Comparison of ENCODE assay signal across 11 cellular contexts in the genomic region with DNA sequence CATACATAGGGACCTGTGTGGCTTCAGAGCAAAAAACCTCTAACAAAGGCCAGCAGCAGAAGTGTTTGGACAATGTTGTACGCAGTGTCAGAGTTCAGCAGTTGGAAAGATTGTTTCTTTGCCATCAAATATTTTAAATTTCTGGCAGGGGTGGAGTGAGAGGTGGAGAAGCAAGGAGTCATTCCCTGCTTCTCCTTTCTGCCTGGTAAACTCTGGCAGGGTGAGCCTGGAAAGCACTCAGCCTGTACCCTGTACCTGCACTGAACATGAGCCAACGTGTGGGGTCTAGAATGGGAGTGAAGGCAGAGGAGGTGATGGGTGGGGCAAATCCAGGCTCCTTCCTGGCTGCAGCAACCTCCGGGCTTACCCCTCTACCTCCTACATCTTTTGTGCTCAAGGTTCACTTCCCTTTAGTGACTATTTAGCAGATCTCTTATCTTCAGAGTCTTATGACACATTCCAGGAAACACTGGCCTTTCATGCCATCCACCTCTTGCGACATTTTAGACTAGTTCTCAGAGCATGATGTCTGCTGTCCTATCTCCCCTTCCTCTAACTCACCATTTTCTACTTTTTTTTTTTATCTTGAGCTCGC.
A peak's percentile ranks its signal among the peaks of the same experiment; 100 is the strongest.
DNase-seq lines count a peak whose midpoint lies in the region; ATAC-seq and TF ChIP-seq lines count a peak whose summit lies in the region.
"Had no signal": no experiment of that assay in that cellular context is flagged by ENCODE, and none has a peak within 500 bp of the region (broad histone marks: within the 10 kb centered on the region; RNA-seq: fewer than 3 reads in every experiment).

No MANE protein-coding gene starts in this region.

- H3K4me3 Mint-ChIP-seq in stimulated activated memory B cell treated with anti-CD40 and anti-IgM and Interleukin-4, amounts not matched to agents 10 μg/mL and 1 μg/mL and 100 μg/mL, for 72 hours, result no peak overlapping the region
- H3K4me3 Mint-ChIP-seq: T-helper 1 cell treated with Interleukin-12 subunit alpha and Interleukin-12 subunit beta and Interleukin-4 antibody, amounts not matched to agents 30 μg/mL and 1 μg/mL, for 36 hours had no signal

- H3K4me3 ChIP-seq in HCT116 (replicated peaks in 1 of 2; ENCODE audit: low read depth in 1 of 2, low read length in 2 of 2), result no peak overlapping the region

- no peak overlapping the region for H2AFZ ChIP-seq in HCT116 (ENCODE audit: low read depth, low read length, poor library complexity, severe bottlenecking)

- no peak overlapping the region for H3K27ac ChIP-seq in HCT116 (ENCODE audit: low read depth, low read length)

- H3K79me2 ChIP-seq in HCT116 (ENCODE audit: insufficient read depth, low read length), result no peaks in the 10 kb centered on the region

- no peak for TF ChIP-seq POLR2A in HCT116 (IDR thresholded peaks at IDR 0.05; ENCODE audit: borderline replicate concordance, extremely low read depth, insufficient read depth, insufficient read length)

- peaks cover 6% of the 10 kb centered on the region for H3K9me3 Mint-ChIP-seq in stimulated activated memory B cell treated with anti-CD40 and anti-IgM and Interleukin-4, amounts not matched to agents 10 μg/mL and 1 μg/mL and 100 μg/mL, for 72 hours
- H3K9me3 Mint-ChIP-seq: T-helper 1 cell treated with Interleukin-12 subunit alpha and Interleukin-12 subunit beta and Interleukin-4 antibody, amounts not matched to agents 30 μg/mL and 1 μg/mL, for 36 hours had no signal

- no peak for DNase-seq in HCT116 (ENCODE audit: low read depth, low spot score)
- DNase-seq in SKM-1 (lab: John Stamatoyannopoulos, UW; ENCODE audit: unreplicated experiment), result peak; percentile 76
- DNase-seq in islet precursor cell, result peak; percentile 77
- no peak for DNase-seq in NCI-H1417 (lab: John Stamatoyannopoulos, UW)
- no peak for DNase-seq in AG08396 (ENCODE audit: low spot score)
- DNase-seq in activated gamma-delta T cell (lab: John Stamatoyannopoulos, UW), result no peak
- DNase-seq: amygdala; stimulated activated CD4-positive, alpha-beta T cell treated with anti-CD3 and anti-CD28 coated beads, Interleukin-1b, Interleukin-23, amount 100 ng/mL, for 48 hours had no signal

- CTCF ChIA-PET in HCT116 (lab: Charles Lee), result no interaction called here

- RAD21 ChIA-PET in HCT116 (lab: Charles Lee; ENCODE audit: low non-redundant PET in 1 of 2, low total read pairs in 2 of 2, uncharacterized antibody in 2 of 2, unreplicated experiment in 2 of 2), result no interaction called here

- H3K4me1 ChIP-seq in HCT116 (ENCODE audit: control insufficient read depth in 1 of 2, insufficient read depth in 2 of 2, low read length in 2 of 2), result peaks cover 8 to 15% of the 10 kb centered on the region in 2 experiments; a peak in 3 of 4 replicates

- no peak overlapping the region for H3K27ac Mint-ChIP-seq in stimulated activated memory B cell treated with anti-CD40 and anti-IgM and Interleukin-4, amounts not matched to agents 10 μg/mL and 1 μg/mL and 100 μg/mL, for 72 hours
- H3K27ac Mint-ChIP-seq: T-helper 1 cell treated with Interleukin-12 subunit alpha and Interleukin-12 subunit beta and Interleukin-4 antibody, amounts not matched to agents 30 μg/mL and 1 μg/mL, for 36 hours had no signal

- no peaks in the 10 kb centered on the region for H4K20me1 ChIP-seq in HCT116 (ENCODE audit: insufficient read depth)

- H3K36me3 ChIP-seq in HCT116 (ENCODE audit: control insufficient read depth in 1 of 2, insufficient read depth in 2 of 2, low read length in 2 of 2), result no peaks in the 10 kb centered on the region

- TF ChIP-seq CTCF in HCT116 (IDR thresholded peaks at IDR 0.05 in 2 of 3, conservative IDR thresholded peaks at IDR 0.05 in 1 of 3; ENCODE audit: borderline replicate concordance in 1 of 3, insufficient read depth in 1 of 3, low read depth in 2 of 3, low read length in 2 of 3), result no peak

- no peak for ATAC-seq in HCT116
- ATAC-seq in stimulated activated memory B cell treated with anti-CD40 and anti-IgM and Interleukin-4, amounts not matched to agents 10 μg/mL and 1 μg/mL and 100 μg/mL, for 72 hours, result peak; percentile 69
- ATAC-seq in GM21825 (IDR thresholded peaks at IDR 0.05; ENCODE audit: unreplicated experiment), result no peak

- 0 out of 2 replicates have a peak, but pooled peaks cover 4% of the 10 kb centered on the region for H3K27me3 ChIP-seq in HCT116 (ENCODE audit: insufficient read depth, low read length)

- H3K4me2 ChIP-seq in HCT116 (ENCODE audit: low read length), result no peak overlapping the region

- POLR2A ChIA-PET in HCT116 (lab: Charles Lee), result interaction anchor here (1.0 to 1.7 kb wide), 2 partner anchors 444 to 446 kb away, joined by 3 to 5 read pairs; no protein-coding TSS in a partner anchor

- BruUV-seq in HCT116 (replicated peaks; lab: Mats Ljungman, UMichigan), result no TSS peak

- no peaks in the 10 kb centered on the region for H3K9me2 ChIP-seq in HCT116 (ENCODE audit: insufficient read depth)

- H3K9ac ChIP-seq in HCT116 (ENCODE audit: low read length), result no peak overlapping the region

- H3K27me3 Mint-ChIP-seq in stimulated activated memory B cell treated with anti-CD40 and anti-IgM and Interleukin-4, amounts not matched to agents 10 μg/mL and 1 μg/mL and 100 μg/mL, for 72 hours, result no peaks in the 10 kb centered on the region

- no peak for TF ChIP-seq RAD21 in HCT116 (IDR thresholded peaks at IDR 0.05; ENCODE audit: low read depth)

- no peaks in the 10 kb centered on the region for H3K9me3 ChIP-seq in HCT116 (ENCODE audit: control insufficient read depth in 1 of 2, insufficient read depth in 1 of 2, low read depth in 1 of 2, low read length in 2 of 2)

- peaks cover 5% of the 10 kb centered on the region for H3K4me1 Mint-ChIP-seq in stimulated activated memory B cell treated with anti-CD40 and anti-IgM and Interleukin-4, amounts not matched to agents 10 μg/mL and 1 μg/mL and 100 μg/mL, for 72 hours

- intact Hi-C loops in HCT116 (cut with micrococcal nuclease), result no loop called here

- no peaks in the 10 kb centered on the region for H3K36me3 Mint-ChIP-seq in stimulated activated memory B cell treated with anti-CD40 and anti-IgM and Interleukin-4, amounts not matched to agents 10 μg/mL and 1 μg/mL and 100 μg/mL, for 72 hours

TF ChIP-seq in HCT116, 20 proteins besides CTCF, POLR2A, EP300 and RAD21:
- TF ChIP-seq TCF7L2 (IDR thresholded peaks at IDR 0.05; ENCODE audit: borderline replicate concordance, extremely low read depth, insufficient read depth, insufficient read length) (peak; percentile 40), REST (IDR thresholded peaks at IDR 0.05; ENCODE audit: low read depth) (no peak)

Comparison
In these comparisons a context has a peak if more than half of its experiments do, and no peak if none do; other contexts are left out.
1. DNase-seq: peak in SKM-1 (single experiment) and islet precursor cell (single experiment); none in HCT116 (single experiment), NCI-H1417 (0 of 3), AG08396 (single experiment) and activated gamma-delta T cell (single experiment).